ENCODE assay signal across 13 cellular contexts in genomic region chr20:45359069-45359405, GRCh38. TPM values are rescaled to one million over a fixed set of nuclear protein-coding genes. Genes with fewer than 3 reads are reported as not detected.
DNase-seq lines count a peak whose midpoint lies in the region; ATAC-seq and TF ChIP-seq lines count a peak whose summit lies in the region.
"Had no signal": no experiment of that assay in that cellular context is flagged by ENCODE, and none has a peak within 500 bp of the region (broad histone marks: within the 10 kb centered on the region; RNA-seq: fewer than 3 reads in every experiment).

No MANE protein-coding gene starts in this region.

- no peak overlapping the region for H3K4me3 Mint-ChIP-seq in activated T-helper 17 cell treated with anti-CD3 and anti-CD28 coated beads, Interleukin-2, amount 50 U/mL, for 72 hours
- no peak overlapping the region for H3K4me3 Mint-ChIP-seq in nephron
- H3K4me3 Mint-ChIP-seq: activated CD8-positive, alpha-beta T cell treated with anti-CD3 and anti-CD28 coated beads for 36 hours; H9; stimulated activated naive B cell treated with anti-CD40 and anti-IgM and Interleukin-4, amounts not matched to agents 10 μg/mL and 1 μg/mL and 100 μg/mL, for 72 hours had no signal

- no peak for TF ChIP-seq POLR2A in uterus (IDR thresholded peaks at IDR 0.05)

- H3K9me3 Mint-ChIP-seq in activated T-helper 17 cell treated with anti-CD3 and anti-CD28 coated beads, Interleukin-2, amount 50 U/mL, for 72 hours, result no peaks in the 10 kb centered on the region
- no peaks in the 10 kb centered on the region for H3K9me3 Mint-ChIP-seq in nephron
- H3K9me3 Mint-ChIP-seq: activated CD8-positive, alpha-beta T cell treated with anti-CD3 and anti-CD28 coated beads for 36 hours; H9; stimulated activated naive B cell treated with anti-CD40 and anti-IgM and Interleukin-4, amounts not matched to agents 10 μg/mL and 1 μg/mL and 100 μg/mL, for 72 hours had no signal

- no peaks in the 10 kb centered on the region for H3K27me3 Mint-ChIP-seq in activated T-helper 17 cell treated with anti-CD3 and anti-CD28 coated beads, Interleukin-2, amount 50 U/mL, for 72 hours
- H3K27me3 Mint-ChIP-seq in nephron (ENCODE audit: low read depth), result no peaks in the 10 kb centered on the region
- H3K27me3 Mint-ChIP-seq: activated CD8-positive, alpha-beta T cell treated with anti-CD3 and anti-CD28 coated beads for 36 hours had no signal

- no peaks in the 10 kb centered on the region for H3K27me3 ChIP-seq in uterus

- peak overlapping the region; percentile 72 to 81 for H3K27ac ChIP-seq in uterus
- H3K27ac ChIP-seq: SK-N-MC had no signal

- intact Hi-C loops in uterus (cut with DNase I; ENCODE audit: low total_unique reads), result no loop called here

- no peak for ATAC-seq in activated T-helper 17 cell treated with anti-CD3 and anti-CD28 coated beads, Interleukin-2, amount 50 U/mL, for 72 hours (replicated peaks)
- ATAC-seq in HG03457 (IDR thresholded peaks at IDR 0.05; ENCODE audit: unreplicated experiment) (no peak), GM18517 (IDR thresholded peaks at IDR 0.05; ENCODE audit: unreplicated experiment) (no peak)
- ATAC-seq: activated CD8-positive, alpha-beta T cell treated with anti-CD3 and anti-CD28 coated beads for 36 hours; stimulated activated naive B cell treated with anti-CD40 and anti-IgM and Interleukin-4, amounts not matched to agents 10 μg/mL and 1 μg/mL and 100 μg/mL, for 72 hours had no signal

- peaks cover 30% of the 10 kb centered on the region for H3K4me1 Mint-ChIP-seq in activated T-helper 17 cell treated with anti-CD3 and anti-CD28 coated beads, Interleukin-2, amount 50 U/mL, for 72 hours
- H3K4me1 Mint-ChIP-seq in nephron, result peaks cover 26% of the 10 kb centered on the region

- peaks cover 10% of the 10 kb centered on the region for H3K36me3 Mint-ChIP-seq in activated T-helper 17 cell treated with anti-CD3 and anti-CD28 coated beads, Interleukin-2, amount 50 U/mL, for 72 hours (ENCODE audit: low read depth)
- H3K36me3 Mint-ChIP-seq in nephron (ENCODE audit: low read depth), result no peaks in the 10 kb centered on the region

- H3K27ac Mint-ChIP-seq in activated T-helper 17 cell treated with anti-CD3 and anti-CD28 coated beads, Interleukin-2, amount 50 U/mL, for 72 hours, result peak overlapping the region; percentile 68
- H3K27ac Mint-ChIP-seq in nephron, result peak overlapping the region; percentile 76 to 90 (median 88)
- H3K27ac Mint-ChIP-seq: H9; stimulated activated naive B cell treated with anti-CD40 and anti-IgM and Interleukin-4, amounts not matched to agents 10 μg/mL and 1 μg/mL and 100 μg/mL, for 72 hours had no signal

- DNase-seq in fibroblast of pulmonary artery (ENCODE audit: low read depth) (peak; percentile 77), uterus (peak in 1 of 2 donors; percentile 70), NCI-H345 treated with DMSO at 0.1 percent for 48 hours (lab: John Stamatoyannopoulos, UW; ENCODE audit: unreplicated experiment) (no peak)
- DNase-seq: activated CD8-positive, alpha-beta T cell treated with anti-CD3 and anti-CD28 coated beads for 36 hours; DND-41; H9; stimulated activated naive B cell treated with anti-CD40 and anti-IgM and Interleukin-4, amounts not matched to agents 10 μg/mL and 1 μg/mL and 100 μg/mL, for 72 hours had no signal

- H3K4me3 ChIP-seq in fibroblast of pulmonary artery (replicated peaks; ENCODE audit: low read depth, low read length) (no peak overlapping the region), uterus (no peak overlapping the region)
- H3K4me3 ChIP-seq: SK-N-MC had no signal

- TF ChIP-seq CTCF in fibroblast of pulmonary artery (IDR thresholded peaks at IDR 0.05; ENCODE audit: low read length, missing control alignments) (no peak), nephron (IDR thresholded peaks at IDR 0.05; ENCODE audit: unreplicated experiment in 3 of 3) (no peak), uterus (IDR thresholded peaks at IDR 0.05) (no peak)

- peaks cover 0 to 5% of the 10 kb centered on the region in 2 donors for H3K4me1 ChIP-seq in uterus

- no peaks in the 10 kb centered on the region for H3K9me3 ChIP-seq in uterus

- no peaks in the 10 kb centered on the region for H3K36me3 ChIP-seq in uterus

RNA-seq across cellular contexts. Expression of gene SYS1, which starts 3.9 kb away (rescaled TPM):
- total RNA-seq in activated T-helper 17 cell treated with anti-CD3 and anti-CD28 coated beads, Interleukin-2, amount 50 U/mL, for 72 hours, result 10 to 100 TPM; 29.9 to 32.9 TPM
- 10 to 100 TPM; 19.0 to 35.6 (median 25.0) TPM for total RNA-seq in uterus

RNA-seq across cellular contexts. Expression of gene SDC4, which starts 10.8 kb away (rescaled TPM):
- total RNA-seq in activated T-helper 17 cell treated with anti-CD3 and anti-CD28 coated beads, Interleukin-2, amount 50 U/mL, for 72 hours, result 10 to 100 TPM; 21.6 to 62.6 TPM
- total RNA-seq in uterus, result 10 to 100 TPM in 3 of 4 donors, 1 to 10 TPM in 1; 7.9 to 77.9 (median 48.4) TPM

RNA-seq across cellular contexts. Expression of gene TP53TG5, which starts 19.1 kb away (rescaled TPM):
- under 1 TPM; 0.11 to 0.50 TPM for total RNA-seq in activated T-helper 17 cell treated with anti-CD3 and anti-CD28 coated beads, Interleukin-2, amount 50 U/mL, for 72 hours
- total RNA-seq in uterus, result 1 to 10 TPM in 1 of 4 donors, not detected in 3; 1.9 TPM
- total RNA-seq: bronchial epithelial cell, H9 had no signal

RNA-seq across cellular contexts. Expression of gene DBNDD2, which starts 49.1 kb away (rescaled TPM):
- 10 to 100 TPM in 1 of 2 donors, 1 to 10 TPM in 1; 4.6 to 12.5 TPM for total RNA-seq in activated T-helper 17 cell treated with anti-CD3 and anti-CD28 coated beads, Interleukin-2, amount 50 U/mL, for 72 hours
- 10 to 100 TPM in 3 of 4 donors, 1 to 10 TPM in 1; 7.5 to 84.2 (median 62.4) TPM for total RNA-seq in uterus

RNA-seq across cellular contexts. Expression of gene MATN4, which starts 50.9 kb away (rescaled TPM):
- total RNA-seq in activated T-helper 17 cell treated with anti-CD3 and anti-CD28 coated beads, Interleukin-2, amount 50 U/mL, for 72 hours, result under 1 TPM; 0.11 to 0.66 TPM
- total RNA-seq in uterus, result 1 to 10 TPM in 1 of 4 donors, not detected in 3; 5.6 TPM
